In the genomic region with DNA sequence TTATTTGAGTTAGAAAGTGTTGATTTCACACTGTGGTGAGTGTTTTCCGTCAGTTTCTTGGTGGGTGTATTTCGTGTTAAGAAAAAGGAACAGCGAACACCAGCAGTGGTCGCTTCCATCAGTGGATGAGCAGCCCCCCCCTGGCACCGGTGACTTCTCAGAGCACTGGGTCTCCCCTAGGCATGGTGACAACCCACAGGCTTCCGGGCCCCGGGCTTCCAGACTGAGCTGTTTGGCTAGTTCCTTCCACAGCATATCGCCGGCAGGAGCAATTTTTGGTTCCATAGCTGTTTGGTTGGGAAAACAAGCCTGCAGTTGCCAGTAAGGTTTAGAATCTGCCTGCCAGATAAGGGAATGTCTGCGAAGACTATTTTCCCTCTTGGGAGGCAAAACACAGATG, we compare ENCODE assay signal across 31 cellular contexts. TPM values are rescaled to one million over a fixed set of nuclear protein-coding genes. Genes with fewer than 3 reads are reported as not detected.
"Had no signal": no experiment of that assay in that cellular context is flagged by ENCODE, and none has a peak within 500 bp of the region (broad histone marks: within the 10 kb centered on the region; RNA-seq: fewer than 3 reads in every experiment).

No MANE protein-coding gene starts in this region.

- H3K27me3 Mint-ChIP-seq: activated CD4-positive, alpha-beta T cell treated with anti-CD3 and anti-CD28 coated beads, Interleukin-2, amount 10 ng/mL, durations not matched to agents 24 days and 14 days had no signal

- ATAC-seq: activated CD4-positive, alpha-beta T cell treated with anti-CD3 and anti-CD28 coated beads for 36 hours; activated CD8-positive, alpha-beta T cell treated with anti-CD3 and anti-CD28 coated beads, Interleukin-2, amount 10 ng/mL, durations not matched to agents 7 days and 5 days; activated naive CD8-positive, alpha-beta T cell treated with anti-CD3 and anti-CD28 coated beads, Interleukin-2, amount 50 U/mL, for 24 hours; body of pancreas; esophagus mucosa; heart left ventricle had no signal

- H3K27ac ChIP-seq: adrenal gland, body of pancreas, breast epithelium, cardiac muscle cell, colonic mucosa, heart left ventricle had no signal

- H3K27ac Mint-ChIP-seq: activated CD4-positive, alpha-beta memory T cell treated with anti-CD3 and anti-CD28 coated beads for 36 hours; activated CD4-positive, alpha-beta T cell treated with anti-CD3 and anti-CD28 coated beads for 36 hours; activated CD4-positive, alpha-beta T cell treated with anti-CD3 and anti-CD28 coated beads, Interleukin-2, amount 10 ng/mL, durations not matched to agents 24 days and 14 days; activated CD8-positive, alpha-beta T cell treated with anti-CD3 and anti-CD28 coated beads, Interleukin-2, amount 10 ng/mL, durations not matched to agents 7 days and 5 days; activated naive CD4-positive, alpha-beta T cell treated with anti-CD3 and anti-CD28 coated beads for 36 hours; activated naive CD4-positive, alpha-beta T cell treated with anti-CD3 and anti-CD28 coated beads, Interleukin-2, amount 50 U/mL, for 24 hours; activated naive CD8-positive, alpha-beta T cell treated with anti-CD3 and anti-CD28 coated beads for 36 hours; activated naive CD8-positive, alpha-beta T cell treated with anti-CD3 and anti-CD28 coated beads, Interleukin-2, amount 50 U/mL, for 24 hours; activated T-helper 1 cell treated with anti-CD3 and anti-CD28 coated beads, Interleukin-12 subunit alpha, Interleukin-12 subunit beta, Interleukin-2, Interleukin-4 antibody, amounts not matched to agents 30 ng/mL and 10 ng/mL and 1 ng/mL, durations not matched to agents 14 hours and 24 hours and 36 hours; activated T-helper 2 cell treated with anti-CD3 and anti-CD28 coated beads, Interferon-gamma antibody, Interleukin-2, Interleukin-4, amounts not matched to agents 10 μg/mL and 5 μg/mL and 100 μg/mL, durations not matched to agents 14 hours and 24 hours and 36 hours had no signal

- DNase-seq: activated CD4-positive, alpha-beta memory T cell treated with anti-CD3 and anti-CD28 coated beads for 36 hours; activated CD4-positive, alpha-beta T cell treated with anti-CD3 and anti-CD28 coated beads for 36 hours; activated CD4-positive, alpha-beta T cell treated with anti-CD3 and anti-CD28 coated beads, Interleukin-2, amount 10 ng/mL, durations not matched to agents 24 days and 14 days; activated CD4-positive, CD25-positive, alpha-beta regulatory T cell; activated CD4-positive, CD25-positive, alpha-beta regulatory T cell treated with anti-CD3 and anti-CD28 coated beads, Interleukin-2, amount 50 U/mL, for 72 hours; activated CD8-positive, alpha-beta T cell treated with anti-CD3 and anti-CD28 coated beads, Interleukin-2, amount 10 ng/mL, durations not matched to agents 7 days and 5 days; activated effector memory CD4-positive, alpha-beta T cell treated with anti-CD3 and anti-CD28 coated beads, Interleukin-2, amount 50 U/mL, for 16 hours; activated naive CD4-positive, alpha-beta T cell treated with anti-CD3 and anti-CD28 coated beads for 36 hours; activated naive CD8-positive, alpha-beta T cell treated with anti-CD3 and anti-CD28 coated beads for 36 hours; activated naive CD8-positive, alpha-beta T cell treated with anti-CD3 and anti-CD28 coated beads, Interleukin-2, amount 50 U/mL, for 24 hours; activated T-cell treated with anti-CD3 and anti-CD28 coated beads, Interleukin-2, amount 50 U/mL, for 48 hours; adrenal gland; amygdala; aorta; body of pancreas; central memory CD4-positive, alpha-beta T cell; cerebellar nuclear complex; colonic mucosa; effector CD8-positive, alpha-beta T cell; foreskin fibroblast; heart left ventricle; T-helper 2 cell had no signal

- H3K9me3 Mint-ChIP-seq: activated CD4-positive, alpha-beta memory T cell treated with anti-CD3 and anti-CD28 coated beads for 36 hours; activated CD4-positive, alpha-beta T cell treated with anti-CD3 and anti-CD28 coated beads, Interleukin-2, amount 10 ng/mL, durations not matched to agents 24 days and 14 days; activated naive CD4-positive, alpha-beta T cell treated with anti-CD3 and anti-CD28 coated beads for 36 hours; activated naive CD4-positive, alpha-beta T cell treated with anti-CD3 and anti-CD28 coated beads, Interleukin-2, amount 50 U/mL, for 24 hours; activated naive CD8-positive, alpha-beta T cell treated with anti-CD3 and anti-CD28 coated beads for 36 hours; activated naive CD8-positive, alpha-beta T cell treated with anti-CD3 and anti-CD28 coated beads, Interleukin-2, amount 50 U/mL, for 24 hours; activated T-helper 1 cell treated with anti-CD3 and anti-CD28 coated beads, Interleukin-12 subunit alpha, Interleukin-12 subunit beta, Interleukin-2, Interleukin-4 antibody, amounts not matched to agents 30 ng/mL and 10 ng/mL and 1 ng/mL, durations not matched to agents 14 hours and 24 hours and 36 hours; activated T-helper 2 cell treated with anti-CD3 and anti-CD28 coated beads, Interferon-gamma antibody, Interleukin-2, Interleukin-4, amounts not matched to agents 10 μg/mL and 5 μg/mL and 100 μg/mL, durations not matched to agents 14 hours and 24 hours and 36 hours had no signal

- H3K4me1 ChIP-seq: body of pancreas, breast epithelium, colonic mucosa, heart left ventricle had no signal

- H3K36me3 Mint-ChIP-seq: activated CD4-positive, alpha-beta memory T cell treated with anti-CD3 and anti-CD28 coated beads for 36 hours; activated naive CD4-positive, alpha-beta T cell treated with anti-CD3 and anti-CD28 coated beads, Interleukin-2, amount 50 U/mL, for 24 hours; activated naive CD8-positive, alpha-beta T cell treated with anti-CD3 and anti-CD28 coated beads for 36 hours had no signal

- H3K4me3 ChIP-seq: adrenal gland, body of pancreas, breast epithelium, cardiac muscle cell, colonic mucosa, heart left ventricle had no signal

- H3K27me3 ChIP-seq: adrenal gland, body of pancreas, breast epithelium, colonic mucosa had no signal

- H3K36me3 ChIP-seq: adrenal gland, breast epithelium, cardiac muscle cell, colonic mucosa, heart left ventricle had no signal

- H3K4me1 Mint-ChIP-seq: activated CD4-positive, alpha-beta T cell treated with anti-CD3 and anti-CD28 coated beads for 36 hours; activated CD4-positive, alpha-beta T cell treated with anti-CD3 and anti-CD28 coated beads, Interleukin-2, amount 10 ng/mL, durations not matched to agents 24 days and 14 days; activated naive CD4-positive, alpha-beta T cell treated with anti-CD3 and anti-CD28 coated beads, Interleukin-2, amount 50 U/mL, for 24 hours had no signal

- H3K4me3 Mint-ChIP-seq: activated CD4-positive, alpha-beta memory T cell treated with anti-CD3 and anti-CD28 coated beads for 36 hours; activated CD4-positive, alpha-beta T cell treated with anti-CD3 and anti-CD28 coated beads for 36 hours; activated CD4-positive, alpha-beta T cell treated with anti-CD3 and anti-CD28 coated beads, Interleukin-2, amount 10 ng/mL, durations not matched to agents 24 days and 14 days; activated CD8-positive, alpha-beta T cell treated with anti-CD3 and anti-CD28 coated beads, Interleukin-2, amount 10 ng/mL, durations not matched to agents 7 days and 5 days; activated naive CD4-positive, alpha-beta T cell treated with anti-CD3 and anti-CD28 coated beads for 36 hours; activated naive CD4-positive, alpha-beta T cell treated with anti-CD3 and anti-CD28 coated beads, Interleukin-2, amount 50 U/mL, for 24 hours; activated naive CD8-positive, alpha-beta T cell treated with anti-CD3 and anti-CD28 coated beads for 36 hours; activated naive CD8-positive, alpha-beta T cell treated with anti-CD3 and anti-CD28 coated beads, Interleukin-2, amount 50 U/mL, for 24 hours; activated T-helper 1 cell treated with anti-CD3 and anti-CD28 coated beads, Interleukin-12 subunit alpha, Interleukin-12 subunit beta, Interleukin-2, Interleukin-4 antibody, amounts not matched to agents 30 ng/mL and 10 ng/mL and 1 ng/mL, durations not matched to agents 14 hours and 24 hours and 36 hours had no signal

- H3K9me3 ChIP-seq: adrenal gland, body of pancreas, breast epithelium, colonic mucosa, heart left ventricle had no signal

RNA-seq across cellular contexts. Expression of gene ZNF536, which starts 18.8 kb away (rescaled TPM):
- total RNA-seq: activated CD4-positive, alpha-beta memory T cell treated with anti-CD3 and anti-CD28 coated beads for 36 hours; activated CD4-positive, alpha-beta T cell treated with anti-CD3 and anti-CD28 coated beads for 36 hours; activated CD4-positive, alpha-beta T cell treated with anti-CD3 and anti-CD28 coated beads, Interleukin-2, amount 10 ng/mL, durations not matched to agents 24 days and 14 days; activated CD8-positive, alpha-beta T cell treated with anti-CD3 and anti-CD28 coated beads, Interleukin-2, amount 10 ng/mL, durations not matched to agents 7 days and 5 days; activated naive CD4-positive, alpha-beta T cell treated with anti-CD3 and anti-CD28 coated beads for 36 hours; activated naive CD8-positive, alpha-beta T cell treated with anti-CD3 and anti-CD28 coated beads for 36 hours; activated T-helper 1 cell treated with anti-CD3 and anti-CD28 coated beads, Interleukin-12 subunit alpha, Interleukin-12 subunit beta, Interleukin-2, Interleukin-4 antibody, amounts not matched to agents 30 ng/mL and 10 ng/mL and 1 ng/mL, durations not matched to agents 14 hours and 24 hours and 36 hours; activated T-helper 2 cell treated with anti-CD3 and anti-CD28 coated beads, Interferon-gamma antibody, Interleukin-2, Interleukin-4, amounts not matched to agents 10 μg/mL and 5 μg/mL and 100 μg/mL, durations not matched to agents 14 hours and 24 hours and 36 hours; body of pancreas; dermis microvascular lymphatic vessel endothelial cell; epithelial cell of proximal tubule; T-helper 1 cell treated with Interleukin-12 subunit alpha and Interleukin-12 subunit beta and Interleukin-4 antibody, amounts not matched to agents 30 ng/mL and 1 ng/mL, for 36 hours had no signal
